Comparison of ENCODE assay signal across 12 cellular contexts in genomic region chr13:36343766-36344165, GRCh38. TPM values are rescaled to one million over a fixed set of nuclear protein-coding genes. Genes with fewer than 3 reads are reported as not detected.
DNase-seq lines count a peak whose midpoint lies in the region; ATAC-seq and TF ChIP-seq lines count a peak whose summit lies in the region.
"Had no signal": no experiment of that assay in that cellular context is flagged by ENCODE, and none has a peak within 500 bp of the region (broad histone marks: within the 10 kb centered on the region; RNA-seq: fewer than 3 reads in every experiment).

No MANE protein-coding gene starts in this region.

- H2BK120ac ChIP-seq in mesendoderm (ENCODE audit: low read depth, low read length): peak overlapping the region; percentile 61

- H4K5ac ChIP-seq in mesendoderm (ENCODE audit: low read length): no peak overlapping the region

- peaks cover 38% of the 10 kb centered on the region for H3K4me1 Mint-ChIP-seq in activated naive CD4-positive, alpha-beta T cell treated with anti-CD3 and anti-CD28 coated beads for 36 hours (ENCODE audit: low read depth)

- no peak for TF ChIP-seq CTCF in ascending aorta (IDR thresholded peaks at IDR 0.05)
- no peak for TF ChIP-seq CTCF in upper lobe of right lung (IDR thresholded peaks at IDR 0.05)

- peak; percentile 10 for DNase-seq in activated naive CD4-positive, alpha-beta T cell treated with anti-CD3 and anti-CD28 coated beads for 36 hours
- DNase-seq in activated naive CD4-positive, alpha-beta T cell treated with anti-CD3 and anti-CD28 coated beads, Interleukin-2, amount 50 U/mL, for 16 hours: no peak
- no peak for DNase-seq in ascending aorta (ENCODE audit: low spot score in 2 of 2)
- no peak for DNase-seq in mesendoderm
- no peak for DNase-seq in upper lobe of right lung
- no peak for DNase-seq in NCI-H2107 treated with DMSO at 0.1 percent for 48 hours (lab: John Stamatoyannopoulos, UW; ENCODE audit: unreplicated experiment)
- DNase-seq: activated CD8-positive, alpha-beta memory T cell treated with anti-CD3 and anti-CD28 coated beads, Interleukin-2, amount 50 U/mL, for 48 hours; dermis blood vessel endothelial cell; NCI-H146 had no signal

- H3K4me3 Mint-ChIP-seq in activated naive CD4-positive, alpha-beta T cell treated with anti-CD3 and anti-CD28 coated beads for 36 hours: peak overlapping the region; percentile 34

- H3K23ac ChIP-seq in mesendoderm (ENCODE audit: low read length): no peak overlapping the region

- no peak overlapping the region for H2BK5ac ChIP-seq in mesendoderm (ENCODE audit: low read length)

- no peak overlapping the region for H2AK5ac ChIP-seq in mesendoderm (ENCODE audit: low read length)

- H3K9me3 Mint-ChIP-seq in activated naive CD4-positive, alpha-beta T cell treated with anti-CD3 and anti-CD28 coated beads for 36 hours: no peaks in the 10 kb centered on the region

- H3K27ac ChIP-seq in ascending aorta: no peak overlapping the region
- no peak overlapping the region for H3K27ac ChIP-seq in mesendoderm (ENCODE audit: low read depth, low read length)
- H3K27ac ChIP-seq in upper lobe of right lung: no peak overlapping the region

- intact Hi-C loops in activated naive CD4-positive, alpha-beta T cell treated with anti-CD3 and anti-CD28 coated beads for 36 hours (cut with micrococcal nuclease): no loop called here
- intact Hi-C loops in ascending aorta (cut with DNase I): no loop called here
- intact Hi-C loops in upper lobe of right lung (cut with DNase I): no loop called here

- H3K56ac ChIP-seq in mesendoderm (ENCODE audit: low read length): no peak overlapping the region

- H3K36me3 Mint-ChIP-seq in activated naive CD4-positive, alpha-beta T cell treated with anti-CD3 and anti-CD28 coated beads for 36 hours (ENCODE audit: low read depth): peaks cover 1% of the 10 kb centered on the region

- peaks cover 23% of the 10 kb centered on the region for H3K79me2 ChIP-seq in mesendoderm (ENCODE audit: control insufficient read depth, insufficient read depth, low read length)

- H3K79me1 ChIP-seq in mesendoderm (ENCODE audit: low read length): peaks cover 5% of the 10 kb centered on the region

- WGBS in mesendoderm (ENCODE audit: extremely low coverage, insufficient coverage, low lambda C conversion rate): no CpG with 5 or more reads among the region's 3 CpGs

- H3K4me2 ChIP-seq in mesendoderm (ENCODE audit: low read length): no peak overlapping the region

- peak overlapping the region; percentile 51 for H3K18ac ChIP-seq in mesendoderm (ENCODE audit: low read length)

- H2BK15ac ChIP-seq in mesendoderm (replicated peaks; ENCODE audit: low read depth): peak overlapping the region; percentile 92

- ATAC-seq in upper lobe of right lung (no peak), GM21786 (IDR thresholded peaks at IDR 0.05; ENCODE audit: unreplicated experiment) (no peak), GM21529 (IDR thresholded peaks at IDR 0.05; ENCODE audit: unreplicated experiment) (no peak)

- H3K27ac Mint-ChIP-seq in activated naive CD4-positive, alpha-beta T cell treated with anti-CD3 and anti-CD28 coated beads for 36 hours: no peak overlapping the region

- H3K27me3 ChIP-seq in ascending aorta (no peaks in the 10 kb centered on the region), mesendoderm (ENCODE audit: insufficient read depth, low read length, poor library complexity) (no peaks in the 10 kb centered on the region), upper lobe of right lung (no peaks in the 10 kb centered on the region)

- H4K8ac ChIP-seq in mesendoderm (ENCODE audit: low read depth, low read length): no peak overlapping the region

- no peak overlapping the region for H3K9ac ChIP-seq in mesendoderm (ENCODE audit: low read length)

- CTCF ChIA-PET in activated naive CD4-positive, alpha-beta T cell treated with anti-CD3 and anti-CD28 coated beads for 36 hours (lab: Charles Lee): interaction anchor here (1.1 to 1.4 kb wide), 4 partner anchors 22 to 656 kb away, joined by 3 to 5 read pairs (median 3); no protein-coding TSS in a partner anchor

- H3K36me3 ChIP-seq in ascending aorta (no peaks in the 10 kb centered on the region), mesendoderm (ENCODE audit: control insufficient read depth, insufficient read depth, low read length) (no peaks in the 10 kb centered on the region), upper lobe of right lung (no peaks in the 10 kb centered on the region)
- H3K36me3 ChIP-seq: prostate gland had no signal

- no peaks in the 10 kb centered on the region for H3K9me3 ChIP-seq in ascending aorta
- no peaks in the 10 kb centered on the region for H3K9me3 ChIP-seq in upper lobe of right lung
- H3K9me3 ChIP-seq: prostate gland had no signal

- H3K4ac ChIP-seq in mesendoderm (ENCODE audit: low read depth, low read length): no peak overlapping the region

- H3K4me1 ChIP-seq in ascending aorta: peaks cover 0 to 14% of the 10 kb centered on the region in 2 donors
- H3K4me1 ChIP-seq in mesendoderm (ENCODE audit: control insufficient read depth, low read depth, low read length): peaks cover 5% of the 10 kb centered on the region
- peaks cover 21% of the 10 kb centered on the region for H3K4me1 ChIP-seq in upper lobe of right lung
- H3K4me1 ChIP-seq: prostate gland had no signal

- H3K27me3 Mint-ChIP-seq in activated naive CD4-positive, alpha-beta T cell treated with anti-CD3 and anti-CD28 coated beads for 36 hours (ENCODE audit: low read depth): no peaks in the 10 kb centered on the region

- peak overlapping the region; percentile 77 to 88 for H3K4me3 ChIP-seq in ascending aorta
- H3K4me3 ChIP-seq in mesendoderm (ENCODE audit: low read length): no peak overlapping the region
- H3K4me3 ChIP-seq in upper lobe of right lung: peak overlapping the region; percentile 86

RNA-seq across cellular contexts. Expression of gene SPART, which starts 2.4 kb away (rescaled TPM):
- total RNA-seq in activated naive CD4-positive, alpha-beta T cell treated with anti-CD3 and anti-CD28 coated beads for 36 hours: 10 to 100 TPM; 12.5 to 17.0 TPM
- 27.4 TPM for total RNA-seq in ascending aorta
- polyA plus RNA-seq in mesendoderm (2013, experiment 1 of 2): 86.7 TPM
- polyA plus RNA-seq in mesendoderm (2013, experiment 2 of 2): 90.8 TPM
- total RNA-seq in upper lobe of right lung: 86.8 TPM

RNA-seq across cellular contexts. Expression of gene CCDC169, which starts 46.2 kb away (rescaled TPM):
- 1 to 10 TPM in 1 of 2 experiments, under 1 TPM in 1; 0.50 to 1.0 TPM for total RNA-seq in activated naive CD4-positive, alpha-beta T cell treated with anti-CD3 and anti-CD28 coated beads for 36 hours
- total RNA-seq in ascending aorta (4.7 TPM), upper lobe of right lung (0.55 TPM)
- polyA plus RNA-seq in mesendoderm (2013, experiment 1 of 2): 15.9 TPM
- 17.6 TPM for polyA plus RNA-seq in mesendoderm (2013, experiment 2 of 2)
